8 cellular contexts compared by ENCODE assay signal in the genomic region with DNA sequence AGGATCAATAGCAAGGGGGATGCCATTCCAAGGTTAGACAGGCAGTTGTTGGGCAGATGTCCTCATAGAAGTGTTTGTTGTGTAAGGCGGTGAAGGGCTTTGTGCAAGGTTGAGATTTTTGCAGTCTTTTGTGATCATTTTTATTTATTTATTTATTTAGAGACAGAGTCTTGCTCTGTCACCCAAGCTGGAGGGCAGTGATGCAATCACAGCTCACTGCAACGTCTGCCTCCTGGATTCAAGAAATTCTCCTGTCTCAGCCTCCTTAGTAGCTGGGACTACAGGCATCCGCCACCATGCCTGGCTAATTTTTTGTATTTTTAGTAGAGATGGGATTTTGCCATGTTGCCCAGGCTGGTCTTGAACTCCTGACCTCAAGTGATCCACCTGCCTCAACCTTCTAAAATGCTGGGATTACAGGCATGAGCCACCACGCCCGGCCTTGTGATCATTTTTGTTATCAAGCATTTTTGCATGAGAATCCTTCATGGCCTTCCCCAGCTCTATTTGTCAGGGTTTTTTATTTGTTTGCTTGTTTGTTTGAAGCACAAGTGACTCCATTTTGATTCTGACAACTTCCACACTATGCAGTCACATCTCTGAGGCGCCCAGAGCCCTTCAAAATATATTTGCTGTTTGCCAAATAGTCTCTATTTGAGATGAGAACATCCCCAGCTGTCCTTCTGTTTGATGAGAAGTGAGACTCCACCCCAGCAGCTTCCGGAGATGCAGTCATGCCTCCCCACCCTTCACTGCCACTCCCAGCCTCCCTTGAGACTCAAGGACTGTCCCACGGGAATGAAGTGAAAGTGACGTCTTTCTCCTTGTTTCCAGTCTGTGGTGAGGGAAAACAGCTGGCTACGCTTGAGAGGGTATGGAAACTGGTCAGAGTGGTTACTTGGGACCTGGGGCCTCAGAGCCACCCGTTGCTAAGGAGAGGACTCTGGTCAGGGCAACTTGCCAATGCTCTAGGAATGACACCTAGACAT. TPM values are rescaled to one million over a fixed set of nuclear protein-coding genes. Genes with fewer than 3 reads are reported as not detected.
DNase-seq lines count a peak whose midpoint lies in the region; ATAC-seq and TF ChIP-seq lines count a peak whose summit lies in the region.

No MANE protein-coding gene starts in this region.

- ATAC-seq in GM18517 (IDR thresholded peaks at IDR 0.05; ENCODE audit: unreplicated experiment) (peak; percentile 60), HG02973 (IDR thresholded peaks at IDR 0.05; ENCODE audit: unreplicated experiment) (peak; percentile 51)

- no peak overlapping the region for H3K4me3 Mint-ChIP-seq in glutamatergic neuron (ENCODE audit: unreplicated experiment)

- TF ChIP-seq EP300 in stomach (IDR thresholded peaks at IDR 0.05) = no peak

- DNase-seq in NCI-H69 (lab: John Stamatoyannopoulos, UW) = peak; percentile 93
- peak; percentile 83 for DNase-seq in fibroblast of mammary gland (ENCODE audit: low read depth)
- no peak for DNase-seq in stomach
- DNase-seq in superior temporal gyrus (ENCODE audit: extremely low spot score) = no peak
- DNase-seq in glutamatergic neuron = no peak

- H3K4me3 ChIP-seq in fibroblast of mammary gland (ENCODE audit: control insufficient read depth, low read depth, low read length) = no peak overlapping the region
- no peak overlapping the region for H3K4me3 ChIP-seq in stomach

- no peak overlapping the region for H3K27ac Mint-ChIP-seq in glutamatergic neuron (ENCODE audit: unreplicated experiment)

- peaks cover 20 to 45% (median 40%) of the 10 kb centered on the region in 4 donors for H3K36me3 ChIP-seq in stomach

- H3K27ac ChIP-seq in 22Rv1 = peak overlapping the region; percentile 34
- H3K27ac ChIP-seq in stomach = peak overlapping the region in 4 of 5 donors; percentile 15 to 61 (median 24)

- TF ChIP-seq CTCF in 22Rv1 (IDR thresholded peaks at IDR 0.05) (no peak), fibroblast of mammary gland (conservative IDR thresholded peaks at IDR 0.05; ENCODE audit: control insufficient read depth, insufficient read depth, low read depth, low read length) (no peak), stomach (IDR thresholded peaks at IDR 0.05) (no peak), glutamatergic neuron (IDR thresholded peaks at IDR 0.05; ENCODE audit: partially characterized antibody, unreplicated experiment) (no peak)

- H3K27me3 ChIP-seq in stomach = no peaks in the 10 kb centered on the region

- TF ChIP-seq POLR2A in stomach (IDR thresholded peaks at IDR 0.05) = no peak

- intact Hi-C loops in stomach (cut with DNase I; ENCODE audit: low total_unique reads) = loop anchor here (5.0 to 10.0 kb wide), 2 partner anchors 77 to 239 kb away; no protein-coding TSS in a partner anchor

- H3K4me1 Mint-ChIP-seq in glutamatergic neuron (ENCODE audit: low read depth, unreplicated experiment) = peaks cover 3% of the 10 kb centered on the region

- peaks cover 2% of the 10 kb centered on the region for H3K9me3 Mint-ChIP-seq in glutamatergic neuron (ENCODE audit: unreplicated experiment)

- WGBS in stomach, 5 donors = 61 to 73% (median 67%) methylated on average over 11 of the region's 11 CpGs

- H3K9me3 ChIP-seq in stomach = no peaks in the 10 kb centered on the region

- H3K27me3 Mint-ChIP-seq in glutamatergic neuron (ENCODE audit: unreplicated experiment) = no peaks in the 10 kb centered on the region

- H3K4me1 ChIP-seq in stomach = peaks cover 4 to 22% (median 14%) of the 10 kb centered on the region in 4 donors

- no peaks in the 10 kb centered on the region for H3K36me3 Mint-ChIP-seq in glutamatergic neuron (ENCODE audit: unreplicated experiment)

RNA-seq across cellular contexts. Expression of a gene that starts 38.0 kb away (rescaled TPM):
- 10 to 100 TPM; 20.3 to 97.3 (median 89.3) TPM for total RNA-seq in stomach
- polyA plus RNA-seq in stomach = 10 to 100 TPM; 36.7 to 48.5 (median 44.5) TPM
- total RNA-seq in glutamatergic neuron (ENCODE audit: unreplicated experiment) = 37.5 TPM

RNA-seq across cellular contexts. Expression of a gene that starts 38.6 kb away (rescaled TPM):
- 10 to 100 TPM; 35.2 to 89.3 (median 67.8) TPM for total RNA-seq in stomach
- polyA plus RNA-seq in stomach = 10 to 100 TPM; 42.2 to 79.7 (median 47.0) TPM
- total RNA-seq in glutamatergic neuron (ENCODE audit: unreplicated experiment) = 9.6 TPM

RNA-seq across cellular contexts. Expression of a gene that starts 49.7 kb away (rescaled TPM):
- total RNA-seq in stomach (1 to 10 TPM in 1 of 5 donors, under 1 TPM in 3, not detected in 1; 0.43 to 1.1 (median 0.74) TPM), glutamatergic neuron (ENCODE audit: unreplicated experiment) (5.3 TPM)
- polyA plus RNA-seq in stomach = 1 to 10 TPM; 1.2 to 4.3 (median 1.7) TPM

Comparison
In these comparisons a context has a peak if more than half of its experiments do, and no peak if none do; other contexts are left out.
1. DNase-seq: peak in NCI-H69 (single experiment) and fibroblast of mammary gland (single experiment); none in stomach (single experiment), superior temporal gyrus (single experiment) and glutamatergic neuron (single experiment).